13 cellular contexts compared by ENCODE assay signal in the genomic region with DNA sequence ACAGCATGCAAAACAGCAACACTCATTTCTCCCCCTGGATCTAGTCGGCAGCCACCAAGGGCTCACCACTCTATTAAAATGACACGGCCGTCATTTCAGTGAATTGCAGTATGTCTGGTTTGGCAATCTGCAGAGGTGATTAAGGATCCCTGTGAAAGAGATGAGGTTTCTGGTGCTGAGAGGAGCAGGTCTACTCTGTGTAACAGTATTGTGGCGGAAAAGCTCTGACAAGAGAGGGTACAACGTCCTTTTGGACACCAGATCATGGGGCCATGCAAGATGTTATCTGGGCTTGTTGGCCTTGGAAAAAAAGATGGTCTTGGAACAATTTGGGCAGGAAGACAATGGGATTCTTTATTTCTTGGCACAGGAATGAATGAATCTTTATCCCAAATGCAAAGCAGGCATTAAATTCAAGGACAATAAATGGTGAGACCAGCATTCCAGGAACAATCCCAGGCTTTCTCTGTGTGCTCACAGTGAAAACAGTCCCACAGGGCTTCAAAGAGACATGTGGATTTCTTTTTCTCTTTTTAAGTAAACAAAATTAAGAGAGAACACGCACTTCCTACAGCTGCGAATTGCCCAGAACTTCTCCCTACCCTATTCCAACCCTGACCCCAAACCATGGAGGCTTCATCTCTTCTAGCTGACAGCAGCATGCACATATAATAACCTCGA. TPM values are rescaled to one million over a fixed set of nuclear protein-coding genes. Genes with fewer than 3 reads are reported as not detected.
DNase-seq lines count a peak whose midpoint lies in the region; ATAC-seq and TF ChIP-seq lines count a peak whose summit lies in the region.
"Had no signal": no experiment of that assay in that cellular context is flagged by ENCODE, and none has a peak within 500 bp of the region (broad histone marks: within the 10 kb centered on the region; RNA-seq: fewer than 3 reads in every experiment).

No MANE protein-coding gene starts in this region.

- intact Hi-C loops in Right ventricle myocardium inferior (cut with DNase I) (no loop called here), left ventricle myocardium inferior (cut with micrococcal nuclease) (no loop called here), prostate gland (cut with DNase I) (no loop called here), thyroid gland (cut with DNase I) (no loop called here)

- H3K27me3 ChIP-seq in right atrium auricular region, result no peaks in the 10 kb centered on the region
- peaks cover 47% of the 10 kb centered on the region for H3K27me3 ChIP-seq in left ventricle myocardium inferior (ENCODE audit: low read depth)
- H3K27me3 ChIP-seq in prostate gland (replicated peaks; ENCODE audit: insufficient read depth), result no peaks in the 10 kb centered on the region
- H3K27me3 ChIP-seq in thyroid gland, result no peaks in the 10 kb centered on the region
- H3K27me3 ChIP-seq: esophagus muscularis mucosa, ovary had no signal

- peak; percentile 69 for ATAC-seq in Right ventricle myocardium inferior
- ATAC-seq in HG03378 (IDR thresholded peaks at IDR 0.05; ENCODE audit: unreplicated experiment), result no peak

- H3K4me3 ChIP-seq in right atrium auricular region, result no peak overlapping the region
- no peak overlapping the region for H3K4me3 ChIP-seq in left ventricle myocardium inferior
- no peak overlapping the region for H3K4me3 ChIP-seq in prostate gland
- H3K4me3 ChIP-seq in thyroid gland (replicated peaks in 1 of 3), result no peak overlapping the region
- H3K4me3 ChIP-seq: esophagus muscularis mucosa, ovary had no signal

- 17% methylated on average over 8 of the region's 8 CpGs for WGBS in prostate gland
- WGBS in thyroid gland, 2 donors, result 69 to 75% methylated on average over 8 of the region's 8 CpGs

- H3K9me3 ChIP-seq in right atrium auricular region, result no peaks in the 10 kb centered on the region
- no peaks in the 10 kb centered on the region for H3K9me3 ChIP-seq in left ventricle myocardium inferior (replicated peaks)
- H3K9me3 ChIP-seq in prostate gland, result no peaks in the 10 kb centered on the region
- no peaks in the 10 kb centered on the region for H3K9me3 ChIP-seq in thyroid gland
- H3K9me3 ChIP-seq: esophagus muscularis mucosa, ovary had no signal

- no peak for DNase-seq in Right ventricle myocardium inferior (ENCODE audit: missing footprints)
- no peak for DNase-seq in right atrium auricular region (ENCODE audit: low spot score)
- no peak for DNase-seq in left ventricle myocardium inferior
- DNase-seq in prostate gland (ENCODE audit: low spot score), result peak; percentile 43
- no peak for DNase-seq in thyroid gland
- no peak for DNase-seq in dedifferentiated amniotic fluid mesenchymal stem cell (ENCODE audit: extremely low spot score)
- no peak for DNase-seq in AML-193 (lab: John Stamatoyannopoulos, UW)
- DNase-seq: activated naive CD8-positive, alpha-beta T cell treated with anti-CD3 and anti-CD28 coated beads, Interleukin-2, amount 10 ng/mL, durations not matched to agents 7 days and 5 days; NCI-H2171; stimulated activated CD4-positive, alpha-beta T cell treated with anti-CD3 and anti-CD28 coated beads, Interleukin-2, amount 100 ng/mL, for 48 hours had no signal

- TF ChIP-seq POLR2A in prostate gland (IDR thresholded peaks at IDR 0.05) (no peak), thyroid gland (IDR thresholded peaks at IDR 0.05) (no peak)

- H3K4me1 ChIP-seq in right atrium auricular region (peaks cover 0 to 9% of the 10 kb centered on the region in 2 donors), left ventricle myocardium inferior (peaks cover 19% of the 10 kb centered on the region), prostate gland (replicated peaks) (no peaks in the 10 kb centered on the region), thyroid gland (peaks cover 0 to 6% of the 10 kb centered on the region in 2 donors)

- H3K36me3 ChIP-seq in right atrium auricular region, result no peaks in the 10 kb centered on the region
- H3K36me3 ChIP-seq in left ventricle myocardium inferior, result no peaks in the 10 kb centered on the region
- H3K36me3 ChIP-seq in prostate gland, result no peaks in the 10 kb centered on the region
- no peaks in the 10 kb centered on the region for H3K36me3 ChIP-seq in thyroid gland
- H3K36me3 ChIP-seq: esophagus muscularis mucosa, ovary had no signal

- no peak for TF ChIP-seq CTCF in right atrium auricular region (IDR thresholded peaks at IDR 0.05)
- no peak for TF ChIP-seq CTCF in left ventricle myocardium inferior (IDR thresholded peaks at IDR 0.05; ENCODE audit: borderline replicate concordance)
- no peak for TF ChIP-seq CTCF in prostate gland (IDR thresholded peaks at IDR 0.05)
- no peak for TF ChIP-seq CTCF in thyroid gland (IDR thresholded peaks at IDR 0.05)

- no peak overlapping the region for H3K27ac ChIP-seq in right atrium auricular region
- peak overlapping the region; percentile 78 for H3K27ac ChIP-seq in left ventricle myocardium inferior (replicated peaks)
- H3K27ac ChIP-seq in prostate gland, result no peak overlapping the region
- H3K27ac ChIP-seq in thyroid gland, result no peak overlapping the region

RNA-seq across cellular contexts. Expression of a gene that starts 33.7 kb away (rescaled TPM):
- total RNA-seq in Right ventricle myocardium inferior (not detected), right atrium auricular region (not detected), left ventricle myocardium inferior (not detected), prostate gland (10 to 100 TPM in 1 of 2 donors, 1 to 10 TPM in 1; 5.6 to 11.5 TPM), thyroid gland (10 to 100 TPM; 15.1 to 36.2 (median 19.3) TPM)
- total RNA-seq: activated naive CD8-positive, alpha-beta T cell treated with anti-CD3 and anti-CD28 coated beads, Interleukin-2, amount 10 ng/mL, durations not matched to agents 7 days and 5 days had no signal
